33 cellular contexts compared by ENCODE assay signal in genomic region chr4:6549445-6549844, GRCh38. TPM values are rescaled to one million over a fixed set of nuclear protein-coding genes. Genes with fewer than 3 reads are reported as not detected.
DNase-seq lines count a peak whose midpoint lies in the region; ATAC-seq, FAIRE-seq and TF ChIP-seq lines count a peak whose summit lies in the region.
"Had no signal": no experiment of that assay in that cellular context is flagged by ENCODE, and none has a peak within 500 bp of the region (broad histone marks: within the 10 kb centered on the region; RNA-seq: fewer than 3 reads in every experiment).

No MANE protein-coding gene starts in this region.

- H3K4me3 Mint-ChIP-seq in activated CD4-positive, alpha-beta memory T cell treated with anti-CD3 and anti-CD28 coated beads, Interleukin-2, amount 10 ng/mL, durations not matched to agents 7 days and 5 days, result no peak overlapping the region
- H3K4me3 Mint-ChIP-seq: activated B cell treated with CpG ODN at 0.5 μM for 24 hours; activated CD4-positive, alpha-beta T cell treated with anti-CD3 and anti-CD28 coated beads, Interleukin-2, amount 10 ng/mL, durations not matched to agents 7 days and 5 days; activated naive CD8-positive, alpha-beta T cell treated with anti-CD3 and anti-CD28 coated beads for 36 hours; activated T-cell treated with anti-CD3 and anti-CD28 coated beads, Interleukin-2, amount 50 U/mL, for 24 hours; immature natural killer cell; neural crest cell had no signal

- ATAC-seq in HepG2 (peak; percentile 57), right lobe of liver (no peak)
- ATAC-seq: pancreas had no signal

- peaks cover 7% of the 10 kb centered on the region for H3K9me3 Mint-ChIP-seq in activated CD4-positive, alpha-beta memory T cell treated with anti-CD3 and anti-CD28 coated beads, Interleukin-2, amount 10 ng/mL, durations not matched to agents 7 days and 5 days
- H3K9me3 Mint-ChIP-seq: neural crest cell had no signal

- H3K27me3 Mint-ChIP-seq in activated CD4-positive, alpha-beta memory T cell treated with anti-CD3 and anti-CD28 coated beads, Interleukin-2, amount 10 ng/mL, durations not matched to agents 7 days and 5 days, result peaks cover 18% of the 10 kb centered on the region

- no peaks in the 10 kb centered on the region for H3K4me1 Mint-ChIP-seq in activated CD4-positive, alpha-beta memory T cell treated with anti-CD3 and anti-CD28 coated beads, Interleukin-2, amount 10 ng/mL, durations not matched to agents 7 days and 5 days
- H3K4me1 Mint-ChIP-seq: activated B cell treated with CpG ODN at 0.5 μM for 24 hours; activated CD4-positive, alpha-beta T cell treated with anti-CD3 and anti-CD28 coated beads, Interleukin-2, amount 10 ng/mL, durations not matched to agents 7 days and 5 days; activated naive CD8-positive, alpha-beta T cell treated with anti-CD3 and anti-CD28 coated beads for 36 hours; immature natural killer cell; neural crest cell had no signal

- H3K9me3 ChIP-seq in HepG2 (ENCODE audit: low read length) (peaks cover 7% of the 10 kb centered on the region; the same call in 1 of the 2 replicates), right lobe of liver (no peaks in the 10 kb centered on the region)
- H3K9me3 ChIP-seq: ascending aorta, pancreas had no signal

- no peaks in the 10 kb centered on the region for H3K36me3 Mint-ChIP-seq in activated CD4-positive, alpha-beta memory T cell treated with anti-CD3 and anti-CD28 coated beads, Interleukin-2, amount 10 ng/mL, durations not matched to agents 7 days and 5 days (ENCODE audit: low read depth)
- H3K36me3 Mint-ChIP-seq: activated naive CD8-positive, alpha-beta T cell treated with anti-CD3 and anti-CD28 coated beads for 36 hours; immature natural killer cell had no signal

- TF ChIP-seq CTCF in HepG2 (CRISPR knock-in tag; IDR thresholded peaks at IDR 0.05), result peak; percentile 63
- TF ChIP-seq CTCF in right lobe of liver (IDR thresholded peaks at IDR 0.05), result no peak

- no peak overlapping the region for H3K4me2 ChIP-seq in HepG2 (ENCODE audit: low read depth, low read length)

- TF ChIP-seq EP300 in HepG2 (IDR thresholded peaks at IDR 0.05; ENCODE audit: low read depth in 2 of 2, low read length in 2 of 2) (no peak), HepG2 (CRISPR knock-in tag; IDR thresholded peaks at IDR 0.05; ENCODE audit: borderline replicate concordance) (no peak)

- BruUV-seq in HepG2 (replicated peaks; lab: Mats Ljungman, UMichigan), result no TSS peak

- H3K4me1 ChIP-seq in HepG2 (ENCODE audit: insufficient read depth, low read length), result no peaks in the 10 kb centered on the region
- no peaks in the 10 kb centered on the region for H3K4me1 ChIP-seq in right lobe of liver
- H3K4me1 ChIP-seq: ascending aorta, pancreas, Peyer's patch, upper lobe of left lung had no signal

- CTCF ChIA-PET in HepG2 (lab: Yijun Ruan, JAX; ENCODE audit: low intra/inter-chr PET ratio, low total read pairs), result interaction anchor here (0.6 kb wide), 1 partner anchor 205 kb away, joined by 3 read pairs; no protein-coding TSS in a partner anchor
- CTCF ChIA-PET in activated CD4-positive, alpha-beta memory T cell treated with anti-CD3 and anti-CD28 coated beads, Interleukin-2, amount 10 ng/mL, durations not matched to agents 7 days and 5 days (lab: Charles Lee), result interaction anchor here (0.6 to 1.4 kb wide), 3 partner anchors 25 to 1153 kb away, joined by 3 to 4 read pairs (median 3); partner anchors contain the start of gene MAN2B2

- 4% methylated on average over 4 of the region's 7 CpGs for WGBS in HepG2 (ENCODE audit: low lambda C conversion rate)
- 10% methylated on average over 2 of the region's 7 CpGs for WGBS in right lobe of liver (ENCODE audit: insufficient coverage, low coverage, low lambda C conversion rate, missing lambda C conversion rate)

- no peaks in the 10 kb centered on the region for H3K36me3 ChIP-seq in HepG2 (replicated peaks in 1 of 2; ENCODE audit: control insufficient read depth in 1 of 2, insufficient read depth in 2 of 2, low read length in 2 of 2)
- H3K36me3 ChIP-seq in right lobe of liver, result no peaks in the 10 kb centered on the region
- H3K36me3 ChIP-seq: ascending aorta, cardiac muscle cell, pancreas, Peyer's patch, upper lobe of left lung had no signal

- no peak overlapping the region for H3K9ac ChIP-seq in HepG2 (ENCODE audit: insufficient read depth, low read depth, low read length)

- H4K20me1 ChIP-seq in HepG2 (ENCODE audit: insufficient read depth, low read length), result 0 out of 2 replicates have a peak, but pooled peaks cover 3% of the 10 kb centered on the region

- H3K27me3 ChIP-seq in HepG2 (ENCODE audit: control insufficient read depth in 1 of 2, insufficient read depth in 2 of 2, low read length in 2 of 2) (peaks cover 0 to 14% of the 10 kb centered on the region in 2 experiments; a peak in 2 of 5 replicates), right lobe of liver (peaks cover 0 to 7% of the 10 kb centered on the region in 2 donors)
- H3K27me3 ChIP-seq: ascending aorta, pancreas, Peyer's patch, upper lobe of left lung had no signal

- no peaks in the 10 kb centered on the region for H3K79me2 ChIP-seq in HepG2 (ENCODE audit: insufficient read depth, low read length)

- no peak for FAIRE-seq in HepG2 (lab: Jason Lieb, UNC)
- FAIRE-seq: pancreas, small intestine had no signal

- H3K27ac ChIP-seq in HepG2 (ENCODE audit: extremely low read length, insufficient read depth, low read length) (no peak overlapping the region), right lobe of liver (no peak overlapping the region)
- H3K27ac ChIP-seq: ascending aorta, cardiac muscle cell, coronary artery, epithelial cell of prostate, pancreas, Peyer's patch, upper lobe of left lung had no signal

- TF ChIP-seq RAD21 in HepG2 (CRISPR knock-in tag; IDR thresholded peaks at IDR 0.05), result no peak

- H3K27ac Mint-ChIP-seq in activated CD4-positive, alpha-beta memory T cell treated with anti-CD3 and anti-CD28 coated beads, Interleukin-2, amount 10 ng/mL, durations not matched to agents 7 days and 5 days, result no peak overlapping the region
- H3K27ac Mint-ChIP-seq: activated B cell treated with CpG ODN at 0.5 μM for 24 hours; activated CD4-positive, alpha-beta T cell treated with anti-CD3 and anti-CD28 coated beads, Interleukin-2, amount 10 ng/mL, durations not matched to agents 7 days and 5 days; activated naive CD8-positive, alpha-beta T cell treated with anti-CD3 and anti-CD28 coated beads for 36 hours; activated T-cell treated with anti-CD3 and anti-CD28 coated beads, Interleukin-2, amount 50 U/mL, for 24 hours; immature natural killer cell had no signal

- POLR2A ChIA-PET in HepG2 (lab: Yijun Ruan, JAX), result no interaction called here
- POLR2A ChIA-PET in activated CD4-positive, alpha-beta memory T cell treated with anti-CD3 and anti-CD28 coated beads, Interleukin-2, amount 10 ng/mL, durations not matched to agents 7 days and 5 days (lab: Charles Lee), result interaction anchor here (1.2 kb wide), 1 partner anchor 11 kb away, joined by 3 read pairs; no protein-coding TSS in a partner anchor

- intact Hi-C loops in HepG2 (cut with micrococcal nuclease; ENCODE audit: unreplicated experiment), result loop anchor here (5.0 to 10.0 kb wide), 3 partner anchors 77 to 295 kb away; partner anchors contain the start of gene PPP2R2C
- intact Hi-C loops in right lobe of liver (cut with DNase I), result loop anchor here in 1 of 2 donors (10.0 kb wide), 1 partner anchor 205 kb away; no protein-coding TSS in a partner anchor

- no peak overlapping the region for H2AFZ ChIP-seq in HepG2 (ENCODE audit: low read length)

- DNase-seq in NCI-H146 (lab: John Stamatoyannopoulos, UW) (peak; percentile 57), NCI-H146 treated with DMSO at 0.1 percent for 48 hours (lab: John Stamatoyannopoulos, UW; ENCODE audit: unreplicated experiment) (no peak), HepG2 (ENCODE audit: low spot score) (no peak), right lobe of liver (no peak), RPMI8226 (peak; percentile 18), NCI-H1694 treated with DMSO at 0.1 percent for 48 hours (lab: John Stamatoyannopoulos, UW) (no peak), AG20443 (ENCODE audit: low spot score) (no peak)
- no peak for DNase-seq in activated CD4-positive, alpha-beta memory T cell treated with anti-CD3 and anti-CD28 coated beads, Interleukin-2, amount 10 ng/mL, durations not matched to agents 7 days and 5 days
- DNase-seq: 8988T; activated B cell treated with CpG ODN at 0.5 μM for 24 hours; activated CD4-positive, alpha-beta T cell treated with anti-CD3 and anti-CD28 coated beads, Interleukin-2, amount 10 ng/mL, durations not matched to agents 7 days and 5 days; activated gamma-delta T cell; activated naive CD8-positive, alpha-beta T cell treated with anti-CD3 and anti-CD28 coated beads for 36 hours; activated T-cell treated with anti-CD3 and anti-CD28 coated beads, Interleukin-2, amount 50 U/mL, for 24 hours; Calu3; DND-41; effector CD8-positive, alpha-beta T cell; GF-D8; immature natural killer cell; mammary epithelial cell; MV-4-11; NCI-H187 treated with DMSO at 0.1 percent for 48 hours; NCI-H446; pancreas; Peyer's patch; small intestine; stimulated activated naive CD4-positive, alpha-beta T cell; upper lobe of left lung had no signal

- no peak for TF ChIP-seq POLR2A in HepG2 (IDR thresholded peaks at IDR 0.05; ENCODE audit: insufficient read depth in 1 of 2, low read depth in 2 of 2, low read length in 2 of 2)
- TF ChIP-seq POLR2A in right lobe of liver (IDR thresholded peaks at IDR 0.05), result no peak

- H3K4me3 ChIP-seq in HepG2 (replicated peaks in 1 of 3; ENCODE audit: insufficient read depth in 1 of 3, low read depth in 2 of 3, low read length in 3 of 3), result no peak overlapping the region
- H3K4me3 ChIP-seq in right lobe of liver, result no peak overlapping the region
- H3K4me3 ChIP-seq: ascending aorta, cardiac muscle cell, coronary artery, pancreas, Peyer's patch, upper lobe of left lung had no signal

- in situ Hi-C loops in HepG2 (cut with HindIII; ENCODE audit: extremely low pct_ligation_motif_present, low pct_unique_long_range_greater_than_20kb), result loop anchor here (10.0 kb wide), 1 partner anchor 215 kb away; no protein-coding TSS in a partner anchor

RNA-seq across cellular contexts. Expression of gene MAN2B2, which starts 25.5 kb away (rescaled TPM):
- total RNA-seq in HepG2 (2016; rRNA removed; fragmentation: Illumina TruSeq; extraction: Trizol), result 2.8 and 5.4 TPM in 2 replicates
- total RNA-seq in HepG2 (2016; cell fraction: cytosol; rRNA removed; fragmentation: Illumina TruSeq; extraction: Trizol; ENCODE audit: low read depth), result 0.62 and 0.71 TPM in 2 replicates
- 2.0 and 5.4 TPM in 2 replicates for total RNA-seq in HepG2 (2016; cell fraction: insoluble cytoplasmic fraction; rRNA removed; fragmentation: Illumina TruSeq; extraction: Trizol)
- 1.1 and 1.2 TPM in 2 replicates for total RNA-seq in HepG2 (2016; cell fraction: membrane; rRNA removed; fragmentation: Illumina TruSeq; extraction: Trizol)
- total RNA-seq in HepG2 (2016; cell fraction: nucleus; rRNA removed; fragmentation: Illumina TruSeq; extraction: Trizol), result 6.3 and 8.0 TPM in 2 replicates
- 4.8 and 6.4 TPM in 2 replicates for polyA plus RNA-seq in HepG2 (2011; rRNA removed)
- 4.7 and 6.1 TPM in 2 replicates for polyA plus RNA-seq in HepG2 (2011; cell fraction: cytosol; rRNA removed)
- 14.1 and 16.0 TPM in 2 replicates for polyA plus RNA-seq in HepG2 (2011; cell fraction: nucleus; rRNA removed)
- 4.4 and 4.5 TPM in 2 replicates for polyA plus RNA-seq in HepG2 (2012)
- 0.44 TPM in 2 replicates for polyA plus RNA-seq in HepG2 (2016; cell fraction: cytosol; fragmentation: Illumina TruSeq; extraction: Trizol; ENCODE audit: low read depth)
- polyA plus RNA-seq in HepG2 (2016; cell fraction: insoluble cytoplasmic fraction; fragmentation: Illumina TruSeq; extraction: Trizol; ENCODE audit: low read depth), result 2.4 and 3.0 TPM in 2 replicates
- polyA plus RNA-seq in HepG2 (2016; cell fraction: membrane; fragmentation: Illumina TruSeq; extraction: Trizol; ENCODE audit: low read depth), result 0.70 and 0.92 TPM in 2 replicates
- polyA plus RNA-seq in HepG2 (2016; cell fraction: nucleus; fragmentation: Illumina TruSeq; extraction: Trizol; ENCODE audit: insufficient read depth, low read depth), result 14.4 and 14.5 TPM in 2 replicates
- polyA minus RNA-seq in HepG2 (2011; rRNA and poly(A)+ RNA removed; ENCODE audit: low replicate concordance), result 9.0 and 18.8 TPM in 2 replicates
- 7.6 and 8.0 TPM in 2 replicates for polyA minus RNA-seq in HepG2 (2011; cell fraction: cytosol; rRNA and poly(A)+ RNA removed)
- polyA minus RNA-seq in HepG2 (2011; cell fraction: nucleus; rRNA and poly(A)+ RNA removed), result 5.0 and 6.2 TPM in 2 replicates
- total RNA-seq in right lobe of liver, result 10 to 100 TPM; 22.3 to 34.1 (median 27.5) TPM
- total RNA-seq in activated CD4-positive, alpha-beta memory T cell treated with anti-CD3 and anti-CD28 coated beads, Interleukin-2, amount 10 ng/mL, durations not matched to agents 7 days and 5 days, result 10 to 100 TPM; 34.8 to 36.3 TPM

Comparison
In these comparisons a context has a peak if more than half of its experiments do, and no peak if none do; other contexts are left out.
1. DNase-seq: peak in NCI-H146 (single experiment) and RPMI8226 (single experiment); none in NCI-H146 treated with DMSO at 0.1 percent for 48 hours (single experiment), HepG2 (single experiment), right lobe of liver (0 of 3), activated CD4-positive, alpha-beta memory T cell treated with anti-CD3 and anti-CD28 coated beads, Interleukin-2, amount 10 ng/mL, durations not matched to agents 7 days and 5 days (single experiment), NCI-H1694 treated with DMSO at 0.1 percent for 48 hours (single experiment) and AG20443 (single experiment).